3 cellular contexts compared by ENCODE assay signal in the genomic region with DNA sequence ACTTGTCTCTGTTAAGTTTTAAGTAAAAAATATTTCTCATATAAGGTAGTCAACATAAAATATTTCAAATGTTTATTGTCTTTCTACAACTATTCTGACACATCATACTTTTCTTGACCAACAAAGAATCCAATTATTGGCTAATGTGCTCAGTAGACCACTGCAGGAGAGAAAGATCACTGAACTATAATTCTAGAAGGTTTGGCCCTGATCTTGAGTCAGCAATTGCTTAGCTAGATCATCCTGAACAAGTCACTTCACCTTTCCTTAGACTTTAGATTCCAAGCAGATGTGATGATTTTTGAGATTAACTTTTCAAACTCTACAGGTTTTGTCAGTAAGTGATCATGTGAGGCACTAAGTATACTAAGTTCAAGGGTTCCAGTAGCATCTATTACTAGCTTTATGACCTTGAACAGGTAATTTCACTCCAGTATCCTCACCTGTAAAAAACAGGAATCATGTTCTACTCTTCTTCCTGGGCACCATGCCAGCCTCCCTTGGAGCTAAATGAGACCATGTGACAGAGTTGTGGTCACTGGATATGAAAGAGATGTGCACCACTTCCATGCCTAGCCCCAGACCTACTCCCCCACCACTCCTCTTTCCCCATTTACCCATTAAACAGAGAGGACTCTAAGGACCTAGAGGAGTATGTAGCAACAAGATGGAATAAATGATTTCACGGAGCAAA.
TF ChIP-seq lines count a peak whose summit lies in the region.

No MANE protein-coding gene starts in this region.

TF ChIP-seq in A549, 52 proteins besides CTCF, POLR2A, EP300 and RAD21:
- no peak for TF ChIP-seq RCOR1 (IDR thresholded peaks at IDR 0.05; ENCODE audit: low read depth, low read length)
- TF ChIP-seq, protein P1, sequence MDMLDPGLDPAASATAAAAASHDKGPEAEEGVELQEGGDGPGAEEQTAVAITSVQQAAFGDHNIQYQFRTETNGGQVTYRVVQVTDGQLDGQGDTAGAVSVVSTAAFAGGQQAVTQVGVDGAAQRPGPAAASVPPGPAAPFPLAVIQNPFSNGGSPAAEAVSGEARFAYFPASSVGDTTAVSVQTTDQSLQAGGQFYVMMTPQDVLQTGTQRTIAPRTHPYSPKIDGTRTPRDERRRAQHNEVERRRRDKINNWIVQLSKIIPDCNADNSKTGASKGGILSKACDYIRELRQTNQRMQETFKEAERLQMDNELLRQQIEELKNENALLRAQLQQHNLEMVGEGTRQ (IDR thresholded peaks at IDR 0.05), result 0 out of 2 replicates have a peak, but pooled peaks have one; percentile 4

TF ChIP-seq in HCT116, 20 proteins besides CTCF, POLR2A, EP300 and RAD21:
- TF ChIP-seq ELF1 (IDR thresholded peaks at IDR 0.05; ENCODE audit: borderline replicate concordance, low read depth), result no peak
- TF ChIP-seq CBX3 (IDR thresholded peaks at IDR 0.05; ENCODE audit: low read depth), result peak; percentile 43; the same call in 1 of the 2 replicates

TF ChIP-seq in K562, 482 proteins besides CTCF, POLR2A, EP300 and RAD21:
- TF ChIP-seq, protein P1 (CRISPR knock-in tag; IDR thresholded peaks at IDR 0.05), result no peak
TF ChIP-seq in K562: peak in this region for 0.
